In genomic region chr6:122141246-122141645, GRCh38 we compare ENCODE assay signal across 33 cellular contexts.
"Had no signal": no experiment of that assay in that cellular context is flagged by ENCODE, and none has a peak within 500 bp of the region (broad histone marks: within the 10 kb centered on the region; RNA-seq: fewer than 3 reads in every experiment).

No MANE protein-coding gene starts in this region.

- H3K27me3 ChIP-seq: MG63 had no signal

- DNase-seq: Karpas-422, Kasumi-1, MG63, MM.1S, MV-4-11, NCI-H1092, NCI-H1092 treated with DMSO at 0.1 percent for 48 hours, NCI-H1105, NCI-H1105 treated with DMSO at 0.1 percent for 48 hours, NCI-H1417, NCI-H1417 treated with DMSO at 0.1 percent for 48 hours, NCI-H1436, NCI-H1436 treated with DMSO at 0.1 percent for 48 hours, NCI-H146, NCI-H1694, NCI-H1694 treated with DMSO at 0.1 percent for 48 hours, NCI-H187, NCI-H187 treated with DMSO at 0.1 percent for 48 hours, NCI-H2029, NCI-H2029 treated with DMSO at 0.1 percent for 48 hours, NCI-H2081, NCI-H2081 treated with DMSO at 0.1 percent for 48 hours, NCI-H2107, NCI-H2171, NCI-H2171 treated with DMSO at 0.1 percent for 48 hours, NCI-H2227 treated with DMSO at 0.1 percent for 48 hours, NCI-H226, NCI-H345, NCI-H446, NCI-H446 treated with DMSO at 0.1 percent for 48 hours, NCI-H510A, NCI-H510A treated with DMSO at 0.1 percent for 48 hours, NCI-H524 had no signal

- H3K4me3 ChIP-seq: MG63 had no signal

- H3K9me3 ChIP-seq: MG63 had no signal

- H3K36me3 ChIP-seq: MG63 had no signal
